ENCODE assay signal across 8 cellular contexts in genomic region chr22:45994516-45995404, GRCh38. TPM values are rescaled to one million over a fixed set of nuclear protein-coding genes. Genes with fewer than 3 reads are reported as not detected.
DNase-seq lines count a peak whose midpoint lies in the region; ATAC-seq, FAIRE-seq and TF ChIP-seq lines count a peak whose summit lies in the region.

No MANE protein-coding gene starts in this region.

- H3K27me3 ChIP-seq in CD8-positive, alpha-beta memory T cell (ENCODE audit: insufficient read depth, low read length, poor library complexity, severe bottlenecking), result no peaks in the 10 kb centered on the region
- H3K27me3 ChIP-seq in left ventricle myocardium inferior (ENCODE audit: low read depth) (no peaks in the 10 kb centered on the region), skeletal muscle satellite cell (ENCODE audit: control insufficient read depth, insufficient read depth, low read length) (no peaks in the 10 kb centered on the region)

- H3K4me1 ChIP-seq in CD8-positive, alpha-beta memory T cell (ENCODE audit: insufficient read depth, low read length), result no peaks in the 10 kb centered on the region
- peaks cover 62% of the 10 kb centered on the region for H3K4me1 ChIP-seq in left ventricle myocardium inferior
- H3K4me1 ChIP-seq in skeletal muscle satellite cell (ENCODE audit: control insufficient read depth, insufficient read depth, low read length), result peaks cover 47% of the 10 kb centered on the region

- POLR2A ChIA-PET in CD8-positive, alpha-beta memory T cell (lab: Charles Lee), result no interaction called here
- POLR2A ChIA-PET in T-cell (lab: Charles Lee), result no interaction called here

- H3K27ac ChIP-seq in CD8-positive, alpha-beta memory T cell (ENCODE audit: low read depth, low read length), result no peak overlapping the region
- H3K27ac ChIP-seq in left ventricle myocardium inferior (replicated peaks), result peak overlapping the region; percentile 94

- H3K9ac ChIP-seq in skeletal muscle satellite cell (ENCODE audit: low read depth, low read length), result peak overlapping the region; percentile 86

- peak; percentile 97 for TF ChIP-seq CTCF in left ventricle myocardium inferior (IDR thresholded peaks at IDR 0.05; ENCODE audit: borderline replicate concordance)

- intact Hi-C loops in left ventricle myocardium inferior (cut with micrococcal nuclease), result loop anchor here (5.0 kb wide), 1 partner anchor 123 kb away; no protein-coding TSS in a partner anchor

- peak; percentile 48 for FAIRE-seq in HTR-8/SVneo (lab: Jason Lieb, UNC)

- H3K27ac Mint-ChIP-seq in CD8-positive, alpha-beta memory T cell, result peak overlapping the region in 5 of 8 donors; percentile 23 to 81 (median 64)
- no peak overlapping the region for H3K27ac Mint-ChIP-seq in T-cell
- H3K27ac Mint-ChIP-seq in activated naive CD8-positive, alpha-beta T cell treated with anti-CD3 and anti-CD28 coated beads, Interleukin-2, amount 50 U/mL, for 24 hours, result no peak overlapping the region

- peak; percentile 72 to 87 (median 74) for ATAC-seq in T-cell (replicated peaks in 1 of 4)
- peak; percentile 66 for ATAC-seq in activated naive CD8-positive, alpha-beta T cell treated with anti-CD3 and anti-CD28 coated beads, Interleukin-2, amount 50 U/mL, for 24 hours
- ATAC-seq in HG02588 (IDR thresholded peaks at IDR 0.05; ENCODE audit: unreplicated experiment), result no peak
- ATAC-seq in GM21423 (IDR thresholded peaks at IDR 0.05; ENCODE audit: unreplicated experiment), result no peak

- H3K4me1 Mint-ChIP-seq in CD8-positive, alpha-beta memory T cell, result peaks cover 6 to 11% (median 9%) of the 10 kb centered on the region in 3 donors
- H3K4me1 Mint-ChIP-seq in T-cell, result peaks cover 4 to 11% (median 5%) of the 10 kb centered on the region in 3 donors
- H3K4me1 Mint-ChIP-seq in activated naive CD8-positive, alpha-beta T cell treated with anti-CD3 and anti-CD28 coated beads, Interleukin-2, amount 50 U/mL, for 24 hours, result no peaks in the 10 kb centered on the region

- no peaks in the 10 kb centered on the region for H3K36me3 ChIP-seq in CD8-positive, alpha-beta memory T cell (ENCODE audit: insufficient read depth, low read length)
- H3K36me3 ChIP-seq in left ventricle myocardium inferior (no peaks in the 10 kb centered on the region), skeletal muscle satellite cell (ENCODE audit: insufficient read depth, low read length) (no peaks in the 10 kb centered on the region)

- H3K9me3 Mint-ChIP-seq in CD8-positive, alpha-beta memory T cell, result no peaks in the 10 kb centered on the region
- no peaks in the 10 kb centered on the region for H3K9me3 Mint-ChIP-seq in T-cell
- H3K9me3 Mint-ChIP-seq in activated naive CD8-positive, alpha-beta T cell treated with anti-CD3 and anti-CD28 coated beads, Interleukin-2, amount 50 U/mL, for 24 hours, result no peaks in the 10 kb centered on the region

- peaks cover 5 to 6% of the 10 kb centered on the region in 2 donors for H3K27me3 Mint-ChIP-seq in CD8-positive, alpha-beta memory T cell
- H3K27me3 Mint-ChIP-seq in T-cell, result peaks cover 3 to 12% of the 10 kb centered on the region in 2 donors
- H3K27me3 Mint-ChIP-seq in activated naive CD8-positive, alpha-beta T cell treated with anti-CD3 and anti-CD28 coated beads, Interleukin-2, amount 50 U/mL, for 24 hours, result peaks cover 3% of the 10 kb centered on the region

- H3K4me2 ChIP-seq in skeletal muscle satellite cell (ENCODE audit: low read length), result peak overlapping the region; percentile 88

- peak; percentile 52 to 80 (median 71) for DNase-seq in CD8-positive, alpha-beta memory T cell
- DNase-seq in HTR-8/SVneo (ENCODE audit: insufficient read length, low spot score), result peak; percentile 81
- peak; percentile 30 to 84 (median 70) for DNase-seq in T-cell
- peak; percentile 90 for DNase-seq in activated naive CD8-positive, alpha-beta T cell treated with anti-CD3 and anti-CD28 coated beads, Interleukin-2, amount 50 U/mL, for 24 hours
- DNase-seq in left ventricle myocardium inferior, result peak; percentile 85

- CTCF ChIA-PET in CD8-positive, alpha-beta memory T cell (lab: Charles Lee), result interaction anchor here (0.6 to 5.2 kb wide), 12 partner anchors 10 to 130 kb away, joined by 3 to 68 read pairs (median 3); no protein-coding TSS in a partner anchor
- CTCF ChIA-PET in T-cell (lab: Charles Lee), result interaction anchor here (0.7 to 1.5 kb wide), 4 partner anchors 12 to 122 kb away, joined by 3 to 7 read pairs (median 4); no protein-coding TSS in a partner anchor

- no peaks in the 10 kb centered on the region for H3K9me3 ChIP-seq in CD8-positive, alpha-beta memory T cell (ENCODE audit: low read length)
- H3K9me3 ChIP-seq in left ventricle myocardium inferior (replicated peaks), result no peaks in the 10 kb centered on the region
- H3K9me3 ChIP-seq in skeletal muscle satellite cell (replicated peaks; ENCODE audit: low read length), result no peaks in the 10 kb centered on the region

- H3K36me3 Mint-ChIP-seq in CD8-positive, alpha-beta memory T cell, result no peaks in the 10 kb centered on the region
- no peaks in the 10 kb centered on the region for H3K36me3 Mint-ChIP-seq in T-cell
- no peaks in the 10 kb centered on the region for H3K36me3 Mint-ChIP-seq in activated naive CD8-positive, alpha-beta T cell treated with anti-CD3 and anti-CD28 coated beads, Interleukin-2, amount 50 U/mL, for 24 hours (ENCODE audit: low read depth)

- H3K4me3 ChIP-seq in CD8-positive, alpha-beta memory T cell (ENCODE audit: low read length), result no peak overlapping the region
- H3K4me3 ChIP-seq in left ventricle myocardium inferior (no peak overlapping the region), skeletal muscle satellite cell (ENCODE audit: low read length) (peak overlapping the region; percentile 65)

- peak overlapping the region in 1 of 7 donors; percentile 51 for H3K4me3 Mint-ChIP-seq in CD8-positive, alpha-beta memory T cell
- H3K4me3 Mint-ChIP-seq in T-cell, result no peak overlapping the region
- H3K4me3 Mint-ChIP-seq in activated naive CD8-positive, alpha-beta T cell treated with anti-CD3 and anti-CD28 coated beads, Interleukin-2, amount 50 U/mL, for 24 hours, result no peak overlapping the region

RNA-seq across cellular contexts. Expression of gene WNT7B, which starts 17.8 kb away (rescaled TPM):
- not detected for total RNA-seq in CD8-positive, alpha-beta memory T cell
- not detected for polyA plus RNA-seq in CD8-positive, alpha-beta memory T cell
- total RNA-seq in T-cell, result under 1 TPM in 1 of 5 donors, not detected in 4; 0.15 TPM
- not detected for total RNA-seq in left ventricle myocardium inferior
- not detected in 2 replicates for total RNA-seq in skeletal muscle satellite cell (2012; rRNA removed)

Comparison
In these comparisons a context has a peak if more than half of its experiments do, and no peak if none do; other contexts are left out.
1. H3K27ac Mint-ChIP-seq: peak in CD8-positive, alpha-beta memory T cell (5 of 8); none in T-cell (0 of 2) and activated naive CD8-positive, alpha-beta T cell treated with anti-CD3 and anti-CD28 coated beads, Interleukin-2, amount 50 U/mL, for 24 hours (single experiment).
2. ATAC-seq: peak in T-cell (4 of 4) and activated naive CD8-positive, alpha-beta T cell treated with anti-CD3 and anti-CD28 coated beads, Interleukin-2, amount 50 U/mL, for 24 hours (single experiment); none in HG02588 (single experiment) and GM21423 (single experiment).
3. Peak in every context shown above with its lines, with median percentiles within 50 percentile points of each other: DNase-seq.